ENCODE assay signal across 8 cellular contexts in genomic region chr13:111049791-111050538, GRCh38.
DNase-seq lines count a peak whose midpoint lies in the region; ATAC-seq, FAIRE-seq and TF ChIP-seq lines count a peak whose summit lies in the region.

No MANE protein-coding gene starts in this region.

- H3K4me3 Mint-ChIP-seq in neural progenitor cell = no peak overlapping the region
- no peak overlapping the region for H3K4me3 Mint-ChIP-seq in T-cell

- no peak overlapping the region for H3K27ac ChIP-seq in MM.1S (ENCODE audit: low read length)
- no peak overlapping the region for H3K27ac ChIP-seq in dorsolateral prefrontal cortex
- no peak overlapping the region for H3K27ac ChIP-seq in neural progenitor cell

- TF ChIP-seq POLR2A in GM12892 (IDR thresholded peaks at IDR 0.05; ENCODE audit: low read depth, low read length) = no peak

- H2AFZ ChIP-seq in MM.1S (ENCODE audit: low read length) (no peak overlapping the region), neural progenitor cell (replicated peaks) (no peak overlapping the region)

- H3K27me3 Mint-ChIP-seq in neural progenitor cell (ENCODE audit: insufficient read depth, low read depth) (peaks cover 9% of the 10 kb centered on the region), T-cell (peaks cover 7 to 15% of the 10 kb centered on the region in 2 donors)

- H3K9me2 ChIP-seq in MM.1S (replicated peaks; ENCODE audit: insufficient read depth, low read length) = no peaks in the 10 kb centered on the region

- H3K4me1 Mint-ChIP-seq in neural progenitor cell (no peaks in the 10 kb centered on the region), T-cell (peaks cover 0 to 6% (median 4%) of the 10 kb centered on the region in 3 donors)

- peak; percentile 49 for TF ChIP-seq CTCF in MM.1S (IDR thresholded peaks at IDR 0.05; ENCODE audit: low read length)
- TF ChIP-seq CTCF in dorsolateral prefrontal cortex (IDR thresholded peaks at IDR 0.05 in 54 of 56, conservative IDR thresholded peaks at IDR 0.05 in 2 of 56; ENCODE audit: low read depth in 1 of 56, partially characterized antibody in 56 of 56) = peak; percentile 24 to 74 (median 58)
- TF ChIP-seq CTCF in neural progenitor cell (IDR thresholded peaks at IDR 0.05) = peak; percentile 61

- CTCF ChIA-PET in T-cell (lab: Charles Lee) = no interaction called here

- no peak overlapping the region for H3K9ac ChIP-seq in MM.1S (ENCODE audit: low read length)
- no peak overlapping the region for H3K9ac ChIP-seq in neural progenitor cell

- H3K36me3 Mint-ChIP-seq in neural progenitor cell = no peaks in the 10 kb centered on the region
- no peaks in the 10 kb centered on the region for H3K36me3 Mint-ChIP-seq in T-cell

- H4K20me1 ChIP-seq in MM.1S (ENCODE audit: insufficient read depth, low read length) (no peaks in the 10 kb centered on the region), neural progenitor cell (ENCODE audit: low read depth) (no peaks in the 10 kb centered on the region)

- H3K79me2 ChIP-seq in MM.1S (ENCODE audit: low read length) (no peaks in the 10 kb centered on the region), neural progenitor cell (ENCODE audit: low read depth) (no peaks in the 10 kb centered on the region)

- DNase-seq in EL (peak; percentile 22), MM.1S (no peak), dorsolateral prefrontal cortex (peak in 2 of 10 donors; percentile 18 to 40), neural progenitor cell (ENCODE audit: low spot score) (peak; percentile 46), T-cell (no peak), GM12892 (ENCODE audit: insufficient read length) (no peak), mesenteric fat pad (ENCODE audit: low spot score) (no peak)

- intact Hi-C loops in dorsolateral prefrontal cortex (cut with DNase I) = loop anchor here (1.0 to 10.0 kb wide), 5 partner anchors 133 to 595 kb away; partner anchors contain the start of genes ANKRD10 (in 2 of the 2) and ING1 (in 1 of the 2)

- POLR2A ChIA-PET in T-cell (lab: Charles Lee) = no interaction called here

- H3K9me3 Mint-ChIP-seq in neural progenitor cell = peaks cover 8% of the 10 kb centered on the region
- no peaks in the 10 kb centered on the region for H3K9me3 Mint-ChIP-seq in T-cell

- FAIRE-seq in GM12892 (lab: Jason Lieb, UNC) = no peak

- H3K27ac Mint-ChIP-seq in neural progenitor cell (no peak overlapping the region), T-cell (no peak overlapping the region)

- no peaks in the 10 kb centered on the region for H3K9me3 ChIP-seq in MM.1S (replicated peaks; ENCODE audit: insufficient read depth, low read length)
- no peaks in the 10 kb centered on the region for H3K9me3 ChIP-seq in neural progenitor cell (ENCODE audit: low read depth)

- H3K4me1 ChIP-seq in MM.1S (ENCODE audit: low read length) (peaks cover 14% of the 10 kb centered on the region), neural progenitor cell (no peaks in the 10 kb centered on the region)

- H3K27me3 ChIP-seq in MM.1S (replicated peaks; ENCODE audit: insufficient read depth, low read length) = no peaks in the 10 kb centered on the region
- no peaks in the 10 kb centered on the region for H3K27me3 ChIP-seq in dorsolateral prefrontal cortex
- no peaks in the 10 kb centered on the region for H3K27me3 ChIP-seq in neural progenitor cell

- H3K4me3 ChIP-seq in MM.1S (ENCODE audit: low read length) (no peak overlapping the region), dorsolateral prefrontal cortex (no peak overlapping the region), neural progenitor cell (no peak overlapping the region)

- H3F3A ChIP-seq in MM.1S (ENCODE audit: insufficient read depth, low read length) = no peaks in the 10 kb centered on the region
- no peaks in the 10 kb centered on the region for H3F3A ChIP-seq in neural progenitor cell (ENCODE audit: low read depth)

- H3K36me3 ChIP-seq in MM.1S (replicated peaks; ENCODE audit: insufficient read depth, low read length) (no peaks in the 10 kb centered on the region), neural progenitor cell (no peaks in the 10 kb centered on the region)

- ATAC-seq in GM18868 (IDR thresholded peaks at IDR 0.05; ENCODE audit: unreplicated experiment) (no peak), T-cell (replicated peaks in 1 of 4) (no peak)

- H3K4me2 ChIP-seq in MM.1S (ENCODE audit: low read depth, low read length) (no peak overlapping the region), neural progenitor cell (no peak overlapping the region)

Comparison
In these comparisons a context has a peak if more than half of its experiments do, and no peak if none do; other contexts are left out.
1. DNase-seq: peak in EL (single experiment) and neural progenitor cell (single experiment); none in MM.1S (single experiment), T-cell (0 of 34), GM12892 (single experiment) and mesenteric fat pad (single experiment).
2. Peak in every context shown above with its lines, with median percentiles within 50 percentile points of each other: CTCF ChIP-seq.